20 cellular contexts compared by ENCODE assay signal in the genomic region with DNA sequence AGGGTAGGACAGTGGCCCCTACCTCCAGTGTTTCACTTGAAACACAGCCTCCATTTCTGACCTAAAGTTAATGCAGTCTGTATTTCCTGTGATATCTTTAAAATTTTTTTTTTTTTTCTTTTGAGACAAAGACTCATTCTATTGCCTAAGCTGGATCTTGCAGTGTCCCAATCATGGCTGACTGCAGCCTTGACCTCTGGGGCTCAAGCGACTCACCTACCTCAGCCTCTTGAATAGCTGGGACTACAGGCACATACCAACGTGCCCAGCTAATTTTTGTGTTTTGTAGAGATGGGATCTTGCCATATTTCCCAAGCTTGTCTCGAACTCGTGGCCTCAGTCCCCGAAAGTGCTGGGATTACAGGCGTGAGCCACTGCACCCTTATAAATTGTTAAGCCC. TPM values are rescaled to one million over a fixed set of nuclear protein-coding genes. Genes with fewer than 3 reads are reported as not detected.
A peak's percentile ranks its signal among the peaks of the same experiment; 100 is the strongest.
DNase-seq lines count a peak whose midpoint lies in the region; ATAC-seq, FAIRE-seq and TF ChIP-seq lines count a peak whose summit lies in the region.
"Had no signal": no experiment of that assay in that cellular context is flagged by ENCODE, and none has a peak within 500 bp of the region (broad histone marks: within the 10 kb centered on the region; RNA-seq: fewer than 3 reads in every experiment).

No MANE protein-coding gene starts in this region.

- H3K36me3 ChIP-seq in HepG2 (replicated peaks in 1 of 2; ENCODE audit: control insufficient read depth in 1 of 2, insufficient read depth in 2 of 2, low read length in 2 of 2): no peaks in the 10 kb centered on the region
- H3K36me3 ChIP-seq in WERI-Rb-1: no peaks in the 10 kb centered on the region
- H3K36me3 ChIP-seq: BE2C, HAP-1 had no signal

- H3K27ac ChIP-seq in HepG2 (ENCODE audit: extremely low read length, insufficient read depth, low read length): no peak overlapping the region
- H3K27ac ChIP-seq in WERI-Rb-1: no peak overlapping the region
- H3K27ac ChIP-seq: C4-2B had no signal

- no peak for TF ChIP-seq RAD21 in HepG2 (CRISPR knock-in tag; IDR thresholded peaks at IDR 0.05)

- H3K9me3 ChIP-seq in HepG2 (ENCODE audit: low read length): no peaks in the 10 kb centered on the region
- H3K9me3 ChIP-seq in WERI-Rb-1 (ENCODE audit: severe bottlenecking): no peaks in the 10 kb centered on the region
- H3K9me3 ChIP-seq: BE2C, Caco-2, HAP-1 had no signal

- H3K27me3 ChIP-seq in HepG2 (ENCODE audit: control insufficient read depth in 1 of 2, insufficient read depth in 2 of 2, low read length in 2 of 2): no peaks in the 10 kb centered on the region
- H3K27me3 ChIP-seq in WERI-Rb-1 (ENCODE audit: insufficient read depth, low read depth, severe bottlenecking): no peaks in the 10 kb centered on the region
- H3K27me3 ChIP-seq: BE2C had no signal

- no peaks in the 10 kb centered on the region for H3K27me3 Mint-ChIP-seq in Calu3 (ENCODE audit: unreplicated experiment)

- no peak overlapping the region for H2AFZ ChIP-seq in HepG2 (ENCODE audit: low read length)

- H3K36me3 Mint-ChIP-seq in Calu3 (ENCODE audit: insufficient read depth, unreplicated experiment): no peaks in the 10 kb centered on the region

- POLR2A ChIA-PET in HepG2 (lab: Yijun Ruan, JAX): no interaction called here

- ATAC-seq in HepG2 (no peak), GM21529 (IDR thresholded peaks at IDR 0.05; ENCODE audit: unreplicated experiment) (no peak), HG03457 (IDR thresholded peaks at IDR 0.05; ENCODE audit: unreplicated experiment) (no peak)
- ATAC-seq: K562 had no signal

- no peak overlapping the region for H3K27ac Mint-ChIP-seq in Calu3 (ENCODE audit: unreplicated experiment)
- H3K27ac Mint-ChIP-seq: CD4-positive, alpha-beta T cell had no signal

- CTCF ChIA-PET in Calu3 (lab: Charles Lee) (no interaction called here), HepG2 (lab: Yijun Ruan, JAX; ENCODE audit: low intra/inter-chr PET ratio, low total read pairs) (no interaction called here)

- H3K4me1 Mint-ChIP-seq in Calu3 (ENCODE audit: low read depth, unreplicated experiment): peaks cover 10% of the 10 kb centered on the region

- DNase-seq in Calu3: no peak
- DNase-seq in HS-5 (ENCODE audit: low read depth): peak; percentile 32
- peak; percentile 45 for DNase-seq in epithelial cell of esophagus (ENCODE audit: low read depth)
- peak; percentile 8 for DNase-seq in renal cortical epithelial cell (ENCODE audit: low read depth)
- DNase-seq in HepG2 (ENCODE audit: low spot score): no peak
- DNase-seq in WERI-Rb-1: no peak
- DNase-seq: ACHN; BE2C; Caco-2; CD4-positive, alpha-beta T cell; DMS79 treated with DMSO at 0.1 percent for 48 hours; GF-D8; IMR-90 had no signal

- H3K4me2 ChIP-seq in HepG2 (ENCODE audit: low read depth, low read length): no peak overlapping the region

- H3K4me3 ChIP-seq in epithelial cell of esophagus (ENCODE audit: low read length): no peak overlapping the region
- H3K4me3 ChIP-seq in HepG2 (replicated peaks in 1 of 3; ENCODE audit: insufficient read depth in 1 of 3, low read depth in 2 of 3, low read length in 3 of 3): no peak overlapping the region
- no peak overlapping the region for H3K4me3 ChIP-seq in WERI-Rb-1 (ENCODE audit: low read depth, low read length)
- H3K4me3 ChIP-seq: HAP-1, K562 had no signal

- 24% methylated on average over 6 of the region's 6 CpGs for WGBS in HepG2 (ENCODE audit: low lambda C conversion rate)

- no peak for TF ChIP-seq POLR2A in HepG2 (IDR thresholded peaks at IDR 0.05; ENCODE audit: insufficient read depth in 1 of 2, low read depth in 2 of 2, low read length in 2 of 2)

- no peaks in the 10 kb centered on the region for H4K20me1 ChIP-seq in HepG2 (ENCODE audit: insufficient read depth, low read length)

- no peaks in the 10 kb centered on the region for H3K79me2 ChIP-seq in HepG2 (ENCODE audit: insufficient read depth, low read length)

- intact Hi-C loops in Calu3 (cut with micrococcal nuclease; ENCODE audit: unreplicated experiment) (no loop called here), HepG2 (cut with micrococcal nuclease; ENCODE audit: unreplicated experiment) (no loop called here)

- in situ Hi-C loops in HepG2 (cut with HindIII; ENCODE audit: extremely low pct_ligation_motif_present, low pct_unique_long_range_greater_than_20kb): no loop called here

- H3K9me3 Mint-ChIP-seq in Calu3 (ENCODE audit: low read depth, unreplicated experiment): no peaks in the 10 kb centered on the region
- H3K9me3 Mint-ChIP-seq: CD4-positive, alpha-beta T cell had no signal

- H3K4me3 Mint-ChIP-seq in Calu3 (ENCODE audit: low read depth, unreplicated experiment): no peak overlapping the region
- H3K4me3 Mint-ChIP-seq: CD4-positive, alpha-beta T cell had no signal

- no peak for TF ChIP-seq EP300 in HepG2 (IDR thresholded peaks at IDR 0.05; ENCODE audit: low read depth in 2 of 2, low read length in 2 of 2)
- TF ChIP-seq EP300 in HepG2 (CRISPR knock-in tag; IDR thresholded peaks at IDR 0.05; ENCODE audit: borderline replicate concordance): no peak

- BruUV-seq in Calu3 (replicated peaks; lab: Mats Ljungman, UMichigan) (TSS peak; percentile 7), HepG2 (replicated peaks; lab: Mats Ljungman, UMichigan) (no TSS peak)

- peaks cover 12% of the 10 kb centered on the region for H3K4me1 ChIP-seq in HepG2 (ENCODE audit: insufficient read depth, low read length)
- H3K4me1 ChIP-seq: BE2C, HAP-1 had no signal

- FAIRE-seq in HepG2 (lab: Jason Lieb, UNC): no peak
- FAIRE-seq: A204.1, K562 had no signal

- TF ChIP-seq CTCF in Calu3 (IDR thresholded peaks at IDR 0.05; ENCODE audit: unreplicated experiment): no peak
- no peak for TF ChIP-seq CTCF in epithelial cell of esophagus (IDR thresholded peaks at IDR 0.05; ENCODE audit: insufficient read depth, low read depth, low read length, missing control alignments)
- TF ChIP-seq CTCF in HepG2 (CRISPR knock-in tag; IDR thresholded peaks at IDR 0.05): no peak
- no peak for TF ChIP-seq CTCF in WERI-Rb-1 (IDR thresholded peaks at IDR 0.05; ENCODE audit: low read depth, low read length)

- H3K9ac ChIP-seq in HepG2 (ENCODE audit: insufficient read depth, low read depth, low read length): no peak overlapping the region

TF ChIP-seq in HepG2, 621 proteins besides CTCF, POLR2A, EP300 and RAD21 (continues in another document):
- TF ChIP-seq SOX5 (CRISPR knock-in tag; IDR thresholded peaks at IDR 0.05; ENCODE audit: borderline replicate concordance) (no peak), ZBTB1 (CRISPR knock-in tag; IDR thresholded peaks at IDR 0.05; ENCODE audit: borderline replicate concordance) (no peak), BCL6 (CRISPR knock-in tag; IDR thresholded peaks at IDR 0.05) (no peak), ZNF749 (CRISPR knock-in tag; IDR thresholded peaks at IDR 0.05; ENCODE audit: borderline replicate concordance) (no peak), TBP (CRISPR knock-in tag; IDR thresholded peaks at IDR 0.05) (no peak), ZMAT5 (CRISPR knock-in tag; IDR thresholded peaks at IDR 0.05; ENCODE audit: borderline replicate concordance, low read depth) (no peak), HINFP (CRISPR knock-in tag; IDR thresholded peaks at IDR 0.05; ENCODE audit: low read depth) (no peak), CEBPB (IDR thresholded peaks at IDR 0.05; ENCODE audit: borderline replicate concordance, low read depth, low read length) (no peak), CREM (IDR thresholded peaks at IDR 0.05) (no peak), CREM (CRISPR knock-in tag; IDR thresholded peaks at IDR 0.05) (no peak), POGZ (CRISPR knock-in tag; IDR thresholded peaks at IDR 0.05) (no peak)

RNA-seq across cellular contexts. Expression of gene MGAM2, which starts 16.7 kb away (rescaled TPM):
- total RNA-seq in Calu3 (2022) (69.5 and 124 TPM in 2 replicates), renal cortical epithelial cell (not detected in 2 replicates), HepG2 (2016; rRNA removed; fragmentation: Illumina TruSeq; extraction: Trizol) (not detected in 2 replicates)
- total RNA-seq in HepG2 (2016; cell fraction: cytosol; rRNA removed; fragmentation: Illumina TruSeq; extraction: Trizol; ENCODE audit: low read depth): not detected in 2 replicates
- total RNA-seq in HepG2 (2016; cell fraction: insoluble cytoplasmic fraction; rRNA removed; fragmentation: Illumina TruSeq; extraction: Trizol): 0.01 and 0.02 TPM in 2 replicates
- total RNA-seq in HepG2 (2016; cell fraction: membrane; rRNA removed; fragmentation: Illumina TruSeq; extraction: Trizol): not detected in 2 replicates
- total RNA-seq in HepG2 (2016; cell fraction: nucleus; rRNA removed; fragmentation: Illumina TruSeq; extraction: Trizol): 0.03 and 0.09 TPM in 2 replicates
- 0.21 and 0.29 TPM in 2 replicates for polyA plus RNA-seq in HepG2 (2011; rRNA removed)
- polyA plus RNA-seq in HepG2 (2011; cell fraction: cytosol; rRNA removed): 0.01 and 0.08 TPM in 2 replicates
- polyA plus RNA-seq in HepG2 (2011; cell fraction: nucleus; rRNA removed): 0.37 and 0.47 TPM in 2 replicates
- polyA plus RNA-seq in HepG2 (2012): 0.07 and 0.11 TPM in 2 replicates
- not detected in 2 replicates for polyA plus RNA-seq in HepG2 (2016; cell fraction: cytosol; fragmentation: Illumina TruSeq; extraction: Trizol; ENCODE audit: low read depth)
- not detected in 2 replicates for polyA plus RNA-seq in HepG2 (2016; cell fraction: insoluble cytoplasmic fraction; fragmentation: Illumina TruSeq; extraction: Trizol; ENCODE audit: low read depth)
- not detected in 2 replicates for polyA plus RNA-seq in HepG2 (2016; cell fraction: membrane; fragmentation: Illumina TruSeq; extraction: Trizol; ENCODE audit: low read depth)
- polyA plus RNA-seq in HepG2 (2016; cell fraction: nucleus; fragmentation: Illumina TruSeq; extraction: Trizol; ENCODE audit: insufficient read depth, low read depth): 0.27 TPM in 1 of 2 replicates, not detected in the other
- polyA minus RNA-seq in HepG2 (2011; rRNA and poly(A)+ RNA removed; ENCODE audit: low replicate concordance): 0.12 TPM in 1 of 2 replicates, not detected in the other
- polyA minus RNA-seq in HepG2 (2011; cell fraction: cytosol; rRNA and poly(A)+ RNA removed): not detected in 2 replicates
- 0.26 and 0.50 TPM in 2 replicates for polyA minus RNA-seq in HepG2 (2011; cell fraction: nucleus; rRNA and poly(A)+ RNA removed)
- total RNA-seq: CD4-positive, alpha-beta T cell; H4; IMR-90; K562 had no signal
- polyA plus RNA-seq: IMR-90 had no signal

Comparison
In these comparisons a context has a peak if more than half of its experiments do, and no peak if none do; other contexts are left out.
1. DNase-seq: peak in HS-5 (single experiment), epithelial cell of esophagus (single experiment) and renal cortical epithelial cell (single experiment); none in Calu3 (single experiment), HepG2 (single experiment) and WERI-Rb-1 (single experiment).
2. RNA of gene MGAM2, which starts 16.7 kb away (total RNA-seq): 69.5 to 124 TPM in Calu3; 0.01 to 0.09 TPM in HepG2 and not detected in renal cortical epithelial cell; every median in the first group is over 10 times any median in the second.